Comparison of ENCODE assay signal across 26 cellular contexts in the genomic region with DNA sequence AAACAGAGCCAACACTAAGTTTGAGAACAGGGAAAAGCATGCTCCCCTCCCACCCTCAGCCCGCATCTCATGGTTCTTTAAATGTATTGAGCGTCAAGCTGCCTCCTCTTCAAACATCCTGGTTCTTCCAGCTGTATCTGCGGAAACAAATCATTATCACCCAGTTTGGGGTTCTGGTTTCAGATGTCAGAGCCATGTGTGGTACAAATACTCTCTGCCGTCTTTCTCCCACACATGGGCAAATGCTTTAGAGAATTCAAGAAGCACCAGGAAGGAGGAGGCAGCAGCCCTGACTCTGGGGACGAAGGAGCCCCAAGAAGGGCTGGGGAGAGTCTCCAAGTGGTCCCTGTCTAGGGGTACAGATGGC. TPM values are rescaled to one million over a fixed set of nuclear protein-coding genes. Genes with fewer than 3 reads are reported as not detected.
DNase-seq lines count a peak whose midpoint lies in the region; ATAC-seq and TF ChIP-seq lines count a peak whose summit lies in the region.
"Had no signal": no experiment of that assay in that cellular context is flagged by ENCODE, and none has a peak within 500 bp of the region (broad histone marks: within the 10 kb centered on the region; RNA-seq: fewer than 3 reads in every experiment).

No MANE protein-coding gene starts in this region.

- H3K27me3 Mint-ChIP-seq in Caco-2 (ENCODE audit: insufficient read depth, unreplicated experiment), result no peaks in the 10 kb centered on the region
- peaks cover 3% of the 10 kb centered on the region for H3K27me3 Mint-ChIP-seq in progenitor cell of endocrine pancreas
- H3K27me3 Mint-ChIP-seq in natural killer cell (ENCODE audit: low read depth in 2 of 2), result peaks cover 0 to 2% of the 10 kb centered on the region in 2 donors
- H3K27me3 Mint-ChIP-seq: activated naive CD4-positive, alpha-beta T cell treated with anti-CD3 and anti-CD28 coated beads, Interleukin-2, amount 10 ng/mL, durations not matched to agents 7 days and 5 days; CD4-positive, alpha-beta memory T cell had no signal

- peak overlapping the region; percentile 56 for H3K9ac ChIP-seq in NT2/D1 (ENCODE audit: insufficient read length, low read depth)
- H3K9ac ChIP-seq: GM23248 had no signal

- H3K9me3 ChIP-seq in Caco-2 (no peaks in the 10 kb centered on the region), NT2/D1 (ENCODE audit: insufficient read depth, low read length) (no peaks in the 10 kb centered on the region)
- H3K9me3 ChIP-seq: ascending aorta, prostate gland, tibial artery had no signal

- intact Hi-C loops in Caco-2 (cut with micrococcal nuclease; ENCODE audit: unreplicated experiment) (no loop called here), natural killer cell (cut with micrococcal nuclease) (no loop called here)

- no peaks in the 10 kb centered on the region for H3K27me3 ChIP-seq in Caco-2 (replicated peaks; ENCODE audit: control insufficient read depth, insufficient read depth, low read length)
- H3K27me3 ChIP-seq in NT2/D1 (ENCODE audit: insufficient read depth, insufficient read length), result no peaks in the 10 kb centered on the region
- H3K27me3 ChIP-seq: ascending aorta, foreskin keratinocyte, tibial artery had no signal

- CTCF ChIA-PET in Caco-2 (lab: Charles Lee), result no interaction called here

- ATAC-seq in HG03442 (IDR thresholded peaks at IDR 0.05; ENCODE audit: unreplicated experiment) (no peak), SK-N-SH treated with all-trans-retinoic acid at 6 μM for 48 hours (no peak), natural killer cell (no peak)
- ATAC-seq: activated T-cell treated with anti-CD3 and anti-CD28 coated beads, Interleukin-2, amount 50 U/mL, for 4 hours; foreskin keratinocyte; HepG2; left cardiac atrium; Right ventricle myocardium inferior had no signal

- peaks cover 41% of the 10 kb centered on the region for H3K4me1 ChIP-seq in Caco-2
- H3K4me1 ChIP-seq in NT2/D1 (ENCODE audit: insufficient read depth, insufficient read length), result peaks cover 30% of the 10 kb centered on the region

- BruUV-seq in Caco-2 (replicated peaks; lab: Mats Ljungman, UMichigan), result no TSS peak

- POLR2A ChIA-PET in Caco-2 (lab: Charles Lee), result no interaction called here

- H3K36me3 ChIP-seq in Caco-2 (ENCODE audit: control insufficient read depth, insufficient read depth, low read length), result no peaks in the 10 kb centered on the region
- H3K36me3 ChIP-seq in NT2/D1 (ENCODE audit: insufficient read depth, insufficient read length, low read length), result peaks cover 62% of the 10 kb centered on the region
- H3K36me3 ChIP-seq: prostate gland had no signal

- H3K4me1 Mint-ChIP-seq in Caco-2 (ENCODE audit: low read depth, unreplicated experiment) (peaks cover 30% of the 10 kb centered on the region), progenitor cell of endocrine pancreas (ENCODE audit: low read depth) (peaks cover 27% of the 10 kb centered on the region), natural killer cell (peaks cover 9 to 15% of the 10 kb centered on the region in 2 donors)

- peaks cover 88% of the 10 kb centered on the region for H3K36me3 Mint-ChIP-seq in Caco-2 (ENCODE audit: insufficient read depth, unreplicated experiment)
- no peaks in the 10 kb centered on the region for H3K36me3 Mint-ChIP-seq in progenitor cell of endocrine pancreas (ENCODE audit: insufficient read depth)
- H3K36me3 Mint-ChIP-seq in natural killer cell, result no peaks in the 10 kb centered on the region
- H3K36me3 Mint-ChIP-seq: activated naive CD4-positive, alpha-beta T cell treated with anti-CD3 and anti-CD28 coated beads, Interleukin-2, amount 10 ng/mL, durations not matched to agents 7 days and 5 days; CD4-positive, alpha-beta memory T cell had no signal

- TF ChIP-seq CTCF in Caco-2 (IDR thresholded peaks at IDR 0.05; ENCODE audit: insufficient read depth in 1 of 2, low read depth in 1 of 2, low read length in 1 of 2, severe bottlenecking in 1 of 2, unreplicated experiment in 1 of 2) (no peak), progenitor cell of endocrine pancreas (IDR thresholded peaks at IDR 0.05; ENCODE audit: unreplicated experiment) (no peak), natural killer cell (IDR thresholded peaks at IDR 0.05) (no peak)

- peak overlapping the region; percentile 65 for H3K27ac Mint-ChIP-seq in Caco-2 (ENCODE audit: unreplicated experiment)
- peak overlapping the region; percentile 56 for H3K27ac Mint-ChIP-seq in progenitor cell of endocrine pancreas
- no peak overlapping the region for H3K27ac Mint-ChIP-seq in natural killer cell
- H3K27ac Mint-ChIP-seq: activated naive CD4-positive, alpha-beta T cell treated with anti-CD3 and anti-CD28 coated beads, Interleukin-2, amount 10 ng/mL, durations not matched to agents 7 days and 5 days had no signal

- H3K4me3 Mint-ChIP-seq in Caco-2 (ENCODE audit: unreplicated experiment), result no peak overlapping the region
- no peak overlapping the region for H3K4me3 Mint-ChIP-seq in progenitor cell of endocrine pancreas (ENCODE audit: low read depth)
- H3K4me3 Mint-ChIP-seq in natural killer cell, result no peak overlapping the region
- H3K4me3 Mint-ChIP-seq: activated naive CD4-positive, alpha-beta T cell treated with anti-CD3 and anti-CD28 coated beads, Interleukin-2, amount 10 ng/mL, durations not matched to agents 7 days and 5 days; activated T-cell treated with anti-CD3 and anti-CD28 coated beads, Interleukin-2, amount 50 U/mL, for 4 hours; CD4-positive, alpha-beta memory T cell had no signal

- DNase-seq in Caco-2 (no peak), NT2/D1 (ENCODE audit: low read depth, low spot score) (no peak), left kidney (ENCODE audit: low read depth, low spot score) (peak; percentile 60), progenitor cell of endocrine pancreas (ENCODE audit: low spot score, unreplicated experiment) (no peak), natural killer cell (no peak), SKM-1 (lab: John Stamatoyannopoulos, UW; ENCODE audit: unreplicated experiment) (no peak)
- DNase-seq: activated CD4-positive, alpha-beta T cell treated with anti-CD3 and anti-CD28 coated beads, Interleukin-2, amount 50 U/mL, for 48 hours; activated naive CD4-positive, alpha-beta T cell treated with anti-CD3 and anti-CD28 coated beads, Interleukin-2, amount 10 ng/mL, durations not matched to agents 7 days and 5 days; activated T-cell treated with anti-CD3 and anti-CD28 coated beads, Interleukin-2, amount 50 U/mL, for 4 hours; CD4-positive, alpha-beta memory T cell; foreskin keratinocyte; GM23248; left cardiac atrium; MM.1S; NCI-H1694 treated with DMSO at 0.1 percent for 48 hours; stimulated activated CD4-positive, alpha-beta T cell treated with anti-CD3 and anti-CD28 coated beads, Interleukin-15, amount 100 ng/mL, for 24 hours; stimulated activated naive CD4-positive, alpha-beta T cell; T-helper 1 cell; tibial artery had no signal

- H3K4me3 ChIP-seq in Caco-2 (ENCODE audit: low read depth, low read length) (no peak overlapping the region), NT2/D1 (ENCODE audit: insufficient read length, low read depth) (no peak overlapping the region)
- H3K4me3 ChIP-seq: ascending aorta, coronary artery, GM23248, prostate gland, tibial artery had no signal

- H3K9me3 Mint-ChIP-seq in Caco-2 (ENCODE audit: unreplicated experiment) (no peaks in the 10 kb centered on the region), progenitor cell of endocrine pancreas (ENCODE audit: low read depth) (no peaks in the 10 kb centered on the region), natural killer cell (no peaks in the 10 kb centered on the region)
- H3K9me3 Mint-ChIP-seq: activated naive CD4-positive, alpha-beta T cell treated with anti-CD3 and anti-CD28 coated beads, Interleukin-2, amount 10 ng/mL, durations not matched to agents 7 days and 5 days; activated T-cell treated with anti-CD3 and anti-CD28 coated beads, Interleukin-2, amount 50 U/mL, for 4 hours; CD4-positive, alpha-beta memory T cell had no signal

TF ChIP-seq in SK-N-SH treated with all-trans-retinoic acid at 6 μM for 48 hours, 23 proteins besides CTCF, POLR2A, EP300 and RAD21:
- TF ChIP-seq ZNF8 (CRISPR knock-in tag; IDR thresholded peaks at IDR 0.05) (no peak), ISL1 (CRISPR knock-in tag; IDR thresholded peaks at IDR 0.05) (no peak), SNAI2 (CRISPR knock-in tag; IDR thresholded peaks at IDR 0.05) (no peak), PPARA (CRISPR knock-in tag; IDR thresholded peaks at IDR 0.05; ENCODE audit: borderline replicate concordance) (no peak), RARB (CRISPR knock-in tag; IDR thresholded peaks at IDR 0.05) (no peak), ZFP3 (CRISPR knock-in tag; IDR thresholded peaks at IDR 0.05) (no peak), ZNF70 (CRISPR knock-in tag; IDR thresholded peaks at IDR 0.05) (no peak), ZNF565 (CRISPR knock-in tag; conservative IDR thresholded peaks at IDR 0.05; ENCODE audit: low read depth) (no peak), BACH2 (CRISPR knock-in tag; IDR thresholded peaks at IDR 0.05; ENCODE audit: borderline replicate concordance) (no peak), OSR1 (CRISPR knock-in tag; IDR thresholded peaks at IDR 0.05) (no peak), ESRRG (CRISPR knock-in tag; IDR thresholded peaks at IDR 0.05) (no peak)
TF ChIP-seq in SK-N-SH treated with all-trans-retinoic acid at 6 μM for 48 hours: peak in this region for 0.

RNA-seq across cellular contexts. Expression of gene JDP2, which starts 29.2 kb away (rescaled TPM):
- 95.7 TPM in 2 replicates for total RNA-seq in Caco-2 (2022)
- total RNA-seq in progenitor cell of endocrine pancreas, result 13.1 and 16.7 TPM in 2 replicates
- total RNA-seq in natural killer cell, result 10 to 100 TPM in 1 of 3 donors, 1 to 10 TPM in 2; 1.9 to 10.5 (median 3.2) TPM

Comparison
In these comparisons a context has a peak if more than half of its experiments do, and no peak if none do; other contexts are left out.
1. H3K27ac Mint-ChIP-seq: peak in Caco-2 (single experiment) and progenitor cell of endocrine pancreas (single experiment); none in natural killer cell (0 of 2).